ENCODE assay signal across 7 cellular contexts in the genomic region with DNA sequence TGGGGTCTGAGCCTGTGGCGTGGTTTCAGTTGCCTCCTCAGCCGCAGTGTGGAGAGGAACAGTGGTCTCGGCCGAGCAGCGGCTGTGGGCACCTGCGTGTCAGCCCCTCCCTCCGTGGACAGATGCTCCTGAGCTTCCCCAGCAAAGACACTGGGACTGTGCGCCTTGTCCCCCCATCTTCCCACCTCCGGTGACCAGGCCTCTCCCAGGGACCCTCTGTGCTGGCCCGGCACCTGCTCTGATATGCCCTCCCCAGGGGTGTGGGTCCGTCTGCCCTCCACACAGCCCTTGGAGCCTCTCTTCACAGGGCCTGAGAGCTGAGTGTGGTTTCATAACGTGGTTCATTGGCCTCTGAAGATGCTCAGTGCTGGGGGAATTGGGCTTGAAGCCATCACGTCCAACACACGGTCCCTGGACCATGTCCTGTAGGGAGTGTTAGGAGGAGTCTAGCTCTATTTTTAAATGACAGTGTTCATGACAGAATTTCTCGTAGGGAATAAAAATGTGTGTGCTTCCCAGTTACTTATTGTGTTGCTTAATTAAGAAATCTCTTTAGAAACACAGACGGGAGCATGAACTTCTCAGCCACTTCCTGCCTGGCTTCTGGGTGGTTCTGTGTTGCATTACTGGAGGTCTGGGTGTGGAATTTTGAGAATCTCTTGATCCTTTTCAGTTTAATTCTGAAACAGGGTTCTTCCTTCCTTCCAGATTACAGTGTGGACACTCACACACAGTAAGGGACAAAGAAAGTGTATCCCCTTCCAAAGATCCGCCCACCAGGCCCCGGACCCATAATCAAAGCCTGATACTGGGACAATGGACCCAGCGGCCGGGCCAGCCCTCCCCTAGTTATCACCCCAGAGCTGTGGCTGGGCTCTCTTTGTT.
DNase-seq lines count a peak whose midpoint lies in the region; ATAC-seq and TF ChIP-seq lines count a peak whose summit lies in the region.

No MANE protein-coding gene starts in this region.

- peak overlapping the region; percentile 73 to 90 (median 82) for H3K27ac ChIP-seq in stomach

- no peaks in the 10 kb centered on the region for H3K9me3 Mint-ChIP-seq in activated T-helper 2 cell treated with anti-CD3 and anti-CD28 coated beads, Interferon-gamma antibody, Interleukin-2, Interleukin-4, amounts not matched to agents 10 μg/mL and 5 μg/mL and 100 μg/mL, durations not matched to agents 14 hours and 24 hours and 36 hours

- H3K4me1 Mint-ChIP-seq in activated T-helper 2 cell treated with anti-CD3 and anti-CD28 coated beads, Interferon-gamma antibody, Interleukin-2, Interleukin-4, amounts not matched to agents 10 μg/mL and 5 μg/mL and 100 μg/mL, durations not matched to agents 14 hours and 24 hours and 36 hours (ENCODE audit: low read depth): peaks cover 47% of the 10 kb centered on the region

- TF ChIP-seq POLR2A in stomach (IDR thresholded peaks at IDR 0.05): no peak

- peaks cover 17 to 36% (median 32%) of the 10 kb centered on the region in 4 donors for H3K4me1 ChIP-seq in stomach

- TF ChIP-seq CTCF in stomach (IDR thresholded peaks at IDR 0.05): no peak

- H3K27ac Mint-ChIP-seq in activated T-helper 2 cell treated with anti-CD3 and anti-CD28 coated beads, Interferon-gamma antibody, Interleukin-2, Interleukin-4, amounts not matched to agents 10 μg/mL and 5 μg/mL and 100 μg/mL, durations not matched to agents 14 hours and 24 hours and 36 hours: peak overlapping the region; percentile 80

- ATAC-seq in HG02852 (IDR thresholded peaks at IDR 0.05; ENCODE audit: unreplicated experiment) (peak; percentile 48), HG02642 (IDR thresholded peaks at IDR 0.05; ENCODE audit: poor library complexity, unreplicated experiment) (no peak), GM19023 (IDR thresholded peaks at IDR 0.05; ENCODE audit: unreplicated experiment) (no peak)

- no peaks in the 10 kb centered on the region for H3K9me3 ChIP-seq in stomach

- H3K27me3 ChIP-seq in stomach: no peaks in the 10 kb centered on the region

- no peak for TF ChIP-seq EP300 in stomach (IDR thresholded peaks at IDR 0.05)

- peak overlapping the region in 2 of 4 donors; percentile 43 to 51 for H3K4me3 ChIP-seq in stomach

- H3K36me3 Mint-ChIP-seq in activated T-helper 2 cell treated with anti-CD3 and anti-CD28 coated beads, Interferon-gamma antibody, Interleukin-2, Interleukin-4, amounts not matched to agents 10 μg/mL and 5 μg/mL and 100 μg/mL, durations not matched to agents 14 hours and 24 hours and 36 hours (ENCODE audit: low read depth): peaks cover 48% of the 10 kb centered on the region

- DNase-seq in activated T-helper 2 cell treated with anti-CD3 and anti-CD28 coated beads, Interferon-gamma antibody, Interleukin-2, Interleukin-4, amounts not matched to agents 10 μg/mL and 5 μg/mL and 100 μg/mL, durations not matched to agents 14 hours and 24 hours and 36 hours (ENCODE audit: low spot score): no peak
- peak; percentile 33 for DNase-seq in iPS-NIHi11 (ENCODE audit: low spot score)
- no peak for DNase-seq in stomach
- no peak for DNase-seq in NOMO-1 treated with DMSO at 0.1 percent for 48 hours (lab: John Stamatoyannopoulos, UW; ENCODE audit: unreplicated experiment)

- 37 to 66% (median 61%) methylated on average over 10 to 20 of the region's 20 CpGs for WGBS in stomach, 5 donors

- no peaks in the 10 kb centered on the region for H3K27me3 Mint-ChIP-seq in activated T-helper 2 cell treated with anti-CD3 and anti-CD28 coated beads, Interferon-gamma antibody, Interleukin-2, Interleukin-4, amounts not matched to agents 10 μg/mL and 5 μg/mL and 100 μg/mL, durations not matched to agents 14 hours and 24 hours and 36 hours (ENCODE audit: low read depth)

- intact Hi-C loops in activated T-helper 2 cell treated with anti-CD3 and anti-CD28 coated beads, Interferon-gamma antibody, Interleukin-2, Interleukin-4, amounts not matched to agents 10 μg/mL and 5 μg/mL and 100 μg/mL, durations not matched to agents 14 hours and 24 hours and 36 hours (cut with micrococcal nuclease): loop anchor here (1.0 kb wide), 1 partner anchor 17 kb away; no protein-coding TSS in a partner anchor
- intact Hi-C loops in stomach (cut with DNase I; ENCODE audit: low total_unique reads): no loop called here

- peak overlapping the region; percentile 10 for H3K4me3 Mint-ChIP-seq in activated T-helper 2 cell treated with anti-CD3 and anti-CD28 coated beads, Interferon-gamma antibody, Interleukin-2, Interleukin-4, amounts not matched to agents 10 μg/mL and 5 μg/mL and 100 μg/mL, durations not matched to agents 14 hours and 24 hours and 36 hours (ENCODE audit: low read depth)

- peaks cover 0 to 8% (median 0%) of the 10 kb centered on the region in 4 donors for H3K36me3 ChIP-seq in stomach
